ENCODE assay signal across 1 cellular context in the genomic region with DNA sequence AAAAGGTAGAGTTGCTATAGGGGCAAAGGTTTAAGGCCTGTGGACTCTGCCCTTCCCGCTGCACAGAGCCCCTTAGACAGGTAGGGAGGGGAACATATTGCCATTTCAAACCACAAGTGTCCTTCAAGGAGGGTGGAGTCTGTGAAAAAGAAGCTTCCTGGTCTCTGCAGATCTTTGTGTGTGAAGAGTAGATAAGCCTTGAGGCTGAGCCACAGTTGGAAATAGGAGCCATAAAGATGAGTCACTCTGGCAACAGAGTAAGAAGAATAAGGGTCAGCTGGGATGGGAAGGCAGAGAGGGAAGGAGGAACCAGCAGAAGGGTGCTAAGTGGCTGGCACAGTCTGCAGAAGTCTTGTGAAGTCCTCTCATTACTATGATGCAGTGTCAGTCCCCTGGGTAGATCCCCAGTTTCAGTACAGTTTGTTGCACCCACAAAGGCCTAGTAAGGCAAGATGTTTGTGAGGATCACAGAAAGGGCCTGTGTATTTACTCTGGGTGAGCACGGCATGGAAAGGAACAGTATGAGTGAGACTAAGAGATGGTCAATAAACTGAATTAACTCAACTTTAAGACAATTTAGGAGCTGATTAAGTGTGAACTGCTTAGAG.
A peak's percentile ranks its signal among the peaks of the same experiment; 100 is the strongest.
TF ChIP-seq lines count a peak whose summit lies in the region.

No MANE protein-coding gene starts in this region.

TF ChIP-seq in K562, 482 proteins besides CTCF, POLR2A, EP300 and RAD21 (continued from another document and continues in another):
- TF ChIP-seq MYC (IDR thresholded peaks at IDR 0.05; ENCODE audit: low read depth, low read length) (no peak), MYC (CRISPR knock-in tag; IDR thresholded peaks at IDR 0.05; ENCODE audit: borderline replicate concordance, low read depth) (no peak), EZH2 (IDR thresholded peaks at IDR 0.05; ENCODE audit: borderline replicate concordance, low read depth, low read length) (no peak), CREM (IDR thresholded peaks at IDR 0.05; ENCODE audit: low read depth) (peak; percentile 61; the same call in 1 of the 2 replicates), MXI1 (IDR thresholded peaks at IDR 0.05; ENCODE audit: low read depth, low read length) (no peak; the same call in 1 of the 2 replicates), IRF2 (CRISPR knock-in tag; IDR thresholded peaks at IDR 0.05) (no peak), STAG1 (CRISPR knock-in tag; IDR thresholded peaks at IDR 0.05; ENCODE audit: borderline replicate concordance) (no peak), SMAD3 (CRISPR knock-in tag; conservative IDR thresholded peaks at IDR 0.05) (peak; percentile 47; the same call in 1 of the 2 replicates), TBP (optimal IDR thresholded peaks at IDR 0.05; ENCODE audit: low read depth, low read length) (peak; percentile 73), MTA3 (IDR thresholded peaks at IDR 0.05; ENCODE audit: borderline replicate concordance) (peak; percentile 89), JUND (IDR thresholded peaks at IDR 0.05; ENCODE audit: borderline replicate concordance, low read depth, low read length) (peak; percentile 100), JUND (tag; IDR thresholded peaks at IDR 0.05; ENCODE audit: borderline replicate concordance, low read depth, low read length) (peak; percentile 99), CC2D1A (IDR thresholded peaks at IDR 0.05) (peak; percentile 94), ZNF3 (CRISPR knock-in tag; IDR thresholded peaks at IDR 0.05) (no peak), ZBTB17 (CRISPR knock-in tag; IDR thresholded peaks at IDR 0.05) (peak; percentile 76), ZNF146 (CRISPR knock-in tag; IDR thresholded peaks at IDR 0.05; ENCODE audit: unreplicated experiment) (no peak), RAD51 (IDR thresholded peaks at IDR 0.05; ENCODE audit: borderline replicate concordance, low read depth) (peak; percentile 55; the same call in 1 of the 2 replicates), LEF1 (IDR thresholded peaks at IDR 0.05) (peak; percentile 99), SMAD1 (IDR thresholded peaks at IDR 0.05; ENCODE audit: low read depth, low read length, partially characterized antibody) (no peak), SIX5 (IDR thresholded peaks at IDR 0.05; ENCODE audit: borderline replicate concordance in 1 of 2, insufficient read depth in 1 of 2, low read depth in 1 of 2, low read length in 2 of 2) (no peak), NRF1 (conservative IDR thresholded peaks at IDR 0.05 in 1 of 2, IDR thresholded peaks at IDR 0.05 in 1 of 2) (peak; percentile 35; a peak in 2 of 4 replicates), HNRNPK (IDR thresholded peaks at IDR 0.05; ENCODE audit: low read depth, low read length, poor library complexity, severe bottlenecking) (no peak), ZNF134 (CRISPR knock-in tag; conservative IDR thresholded peaks at IDR 0.05) (0 out of 2 replicates have a peak, but pooled peaks have one; percentile 38), KDM4B (IDR thresholded peaks at IDR 0.05; ENCODE audit: borderline replicate concordance in 2 of 2, low read depth in 1 of 2) (no peak), MEIS2 (IDR thresholded peaks at IDR 0.05; ENCODE audit: partially characterized antibody) (peak; percentile 80), TFAM (CRISPR knock-in tag; conservative IDR thresholded peaks at IDR 0.05) (no peak), EHMT2 (IDR thresholded peaks at IDR 0.05) (peak; percentile 96), SMAD4 (CRISPR knock-in tag; conservative IDR thresholded peaks at IDR 0.05) (peak; percentile 86), TOE1 (IDR thresholded peaks at IDR 0.05; ENCODE audit: borderline replicate concordance) (peak; percentile 17; the same call in 1 of the 2 replicates), TOE1 (CRISPR knock-in tag; IDR thresholded peaks at IDR 0.05; ENCODE audit: borderline replicate concordance, low read depth) (no peak)
- TF ChIP-seq, protein P1, sequence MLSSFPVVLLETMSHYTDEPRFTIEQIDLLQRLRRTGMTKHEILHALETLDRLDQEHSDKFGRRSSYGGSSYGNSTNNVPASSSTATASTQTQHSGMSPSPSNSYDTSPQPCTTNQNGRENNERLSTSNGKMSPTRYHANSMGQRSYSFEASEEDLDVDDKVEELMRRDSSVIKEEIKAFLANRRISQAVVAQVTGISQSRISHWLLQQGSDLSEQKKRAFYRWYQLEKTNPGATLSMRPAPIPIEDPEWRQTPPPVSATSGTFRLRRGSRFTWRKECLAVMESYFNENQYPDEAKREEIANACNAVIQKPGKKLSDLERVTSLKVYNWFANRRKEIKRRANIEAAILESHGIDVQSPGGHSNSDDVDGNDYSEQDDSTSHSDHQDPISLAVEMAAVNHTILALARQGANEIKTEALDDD (IDR thresholded peaks at IDR 0.05), result peak; percentile 19; the same call in 1 of the 2 replicates
- TF ChIP-seq, protein P2, sequence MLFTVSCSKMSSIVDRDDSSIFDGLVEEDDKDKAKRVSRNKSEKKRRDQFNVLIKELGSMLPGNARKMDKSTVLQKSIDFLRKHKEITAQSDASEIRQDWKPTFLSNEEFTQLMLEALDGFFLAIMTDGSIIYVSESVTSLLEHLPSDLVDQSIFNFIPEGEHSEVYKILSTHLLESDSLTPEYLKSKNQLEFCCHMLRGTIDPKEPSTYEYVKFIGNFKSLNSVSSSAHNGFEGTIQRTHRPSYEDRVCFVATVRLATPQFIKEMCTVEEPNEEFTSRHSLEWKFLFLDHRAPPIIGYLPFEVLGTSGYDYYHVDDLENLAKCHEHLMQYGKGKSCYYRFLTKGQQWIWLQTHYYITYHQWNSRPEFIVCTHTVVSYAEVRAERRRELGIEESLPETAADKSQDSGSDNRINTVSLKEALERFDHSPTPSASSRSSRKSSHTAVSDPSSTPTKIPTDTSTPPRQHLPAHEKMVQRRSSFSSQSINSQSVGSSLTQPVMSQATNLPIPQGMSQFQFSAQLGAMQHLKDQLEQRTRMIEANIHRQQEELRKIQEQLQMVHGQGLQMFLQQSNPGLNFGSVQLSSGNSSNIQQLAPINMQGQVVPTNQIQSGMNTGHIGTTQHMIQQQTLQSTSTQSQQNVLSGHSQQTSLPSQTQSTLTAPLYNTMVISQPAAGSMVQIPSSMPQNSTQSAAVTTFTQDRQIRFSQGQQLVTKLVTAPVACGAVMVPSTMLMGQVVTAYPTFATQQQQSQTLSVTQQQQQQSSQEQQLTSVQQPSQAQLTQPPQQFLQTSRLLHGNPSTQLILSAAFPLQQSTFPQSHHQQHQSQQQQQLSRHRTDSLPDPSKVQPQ (CRISPR knock-in tag; IDR thresholded peaks at IDR 0.05; ENCODE audit: borderline replicate concordance), result no peak
- TF ChIP-seq, protein P3, sequence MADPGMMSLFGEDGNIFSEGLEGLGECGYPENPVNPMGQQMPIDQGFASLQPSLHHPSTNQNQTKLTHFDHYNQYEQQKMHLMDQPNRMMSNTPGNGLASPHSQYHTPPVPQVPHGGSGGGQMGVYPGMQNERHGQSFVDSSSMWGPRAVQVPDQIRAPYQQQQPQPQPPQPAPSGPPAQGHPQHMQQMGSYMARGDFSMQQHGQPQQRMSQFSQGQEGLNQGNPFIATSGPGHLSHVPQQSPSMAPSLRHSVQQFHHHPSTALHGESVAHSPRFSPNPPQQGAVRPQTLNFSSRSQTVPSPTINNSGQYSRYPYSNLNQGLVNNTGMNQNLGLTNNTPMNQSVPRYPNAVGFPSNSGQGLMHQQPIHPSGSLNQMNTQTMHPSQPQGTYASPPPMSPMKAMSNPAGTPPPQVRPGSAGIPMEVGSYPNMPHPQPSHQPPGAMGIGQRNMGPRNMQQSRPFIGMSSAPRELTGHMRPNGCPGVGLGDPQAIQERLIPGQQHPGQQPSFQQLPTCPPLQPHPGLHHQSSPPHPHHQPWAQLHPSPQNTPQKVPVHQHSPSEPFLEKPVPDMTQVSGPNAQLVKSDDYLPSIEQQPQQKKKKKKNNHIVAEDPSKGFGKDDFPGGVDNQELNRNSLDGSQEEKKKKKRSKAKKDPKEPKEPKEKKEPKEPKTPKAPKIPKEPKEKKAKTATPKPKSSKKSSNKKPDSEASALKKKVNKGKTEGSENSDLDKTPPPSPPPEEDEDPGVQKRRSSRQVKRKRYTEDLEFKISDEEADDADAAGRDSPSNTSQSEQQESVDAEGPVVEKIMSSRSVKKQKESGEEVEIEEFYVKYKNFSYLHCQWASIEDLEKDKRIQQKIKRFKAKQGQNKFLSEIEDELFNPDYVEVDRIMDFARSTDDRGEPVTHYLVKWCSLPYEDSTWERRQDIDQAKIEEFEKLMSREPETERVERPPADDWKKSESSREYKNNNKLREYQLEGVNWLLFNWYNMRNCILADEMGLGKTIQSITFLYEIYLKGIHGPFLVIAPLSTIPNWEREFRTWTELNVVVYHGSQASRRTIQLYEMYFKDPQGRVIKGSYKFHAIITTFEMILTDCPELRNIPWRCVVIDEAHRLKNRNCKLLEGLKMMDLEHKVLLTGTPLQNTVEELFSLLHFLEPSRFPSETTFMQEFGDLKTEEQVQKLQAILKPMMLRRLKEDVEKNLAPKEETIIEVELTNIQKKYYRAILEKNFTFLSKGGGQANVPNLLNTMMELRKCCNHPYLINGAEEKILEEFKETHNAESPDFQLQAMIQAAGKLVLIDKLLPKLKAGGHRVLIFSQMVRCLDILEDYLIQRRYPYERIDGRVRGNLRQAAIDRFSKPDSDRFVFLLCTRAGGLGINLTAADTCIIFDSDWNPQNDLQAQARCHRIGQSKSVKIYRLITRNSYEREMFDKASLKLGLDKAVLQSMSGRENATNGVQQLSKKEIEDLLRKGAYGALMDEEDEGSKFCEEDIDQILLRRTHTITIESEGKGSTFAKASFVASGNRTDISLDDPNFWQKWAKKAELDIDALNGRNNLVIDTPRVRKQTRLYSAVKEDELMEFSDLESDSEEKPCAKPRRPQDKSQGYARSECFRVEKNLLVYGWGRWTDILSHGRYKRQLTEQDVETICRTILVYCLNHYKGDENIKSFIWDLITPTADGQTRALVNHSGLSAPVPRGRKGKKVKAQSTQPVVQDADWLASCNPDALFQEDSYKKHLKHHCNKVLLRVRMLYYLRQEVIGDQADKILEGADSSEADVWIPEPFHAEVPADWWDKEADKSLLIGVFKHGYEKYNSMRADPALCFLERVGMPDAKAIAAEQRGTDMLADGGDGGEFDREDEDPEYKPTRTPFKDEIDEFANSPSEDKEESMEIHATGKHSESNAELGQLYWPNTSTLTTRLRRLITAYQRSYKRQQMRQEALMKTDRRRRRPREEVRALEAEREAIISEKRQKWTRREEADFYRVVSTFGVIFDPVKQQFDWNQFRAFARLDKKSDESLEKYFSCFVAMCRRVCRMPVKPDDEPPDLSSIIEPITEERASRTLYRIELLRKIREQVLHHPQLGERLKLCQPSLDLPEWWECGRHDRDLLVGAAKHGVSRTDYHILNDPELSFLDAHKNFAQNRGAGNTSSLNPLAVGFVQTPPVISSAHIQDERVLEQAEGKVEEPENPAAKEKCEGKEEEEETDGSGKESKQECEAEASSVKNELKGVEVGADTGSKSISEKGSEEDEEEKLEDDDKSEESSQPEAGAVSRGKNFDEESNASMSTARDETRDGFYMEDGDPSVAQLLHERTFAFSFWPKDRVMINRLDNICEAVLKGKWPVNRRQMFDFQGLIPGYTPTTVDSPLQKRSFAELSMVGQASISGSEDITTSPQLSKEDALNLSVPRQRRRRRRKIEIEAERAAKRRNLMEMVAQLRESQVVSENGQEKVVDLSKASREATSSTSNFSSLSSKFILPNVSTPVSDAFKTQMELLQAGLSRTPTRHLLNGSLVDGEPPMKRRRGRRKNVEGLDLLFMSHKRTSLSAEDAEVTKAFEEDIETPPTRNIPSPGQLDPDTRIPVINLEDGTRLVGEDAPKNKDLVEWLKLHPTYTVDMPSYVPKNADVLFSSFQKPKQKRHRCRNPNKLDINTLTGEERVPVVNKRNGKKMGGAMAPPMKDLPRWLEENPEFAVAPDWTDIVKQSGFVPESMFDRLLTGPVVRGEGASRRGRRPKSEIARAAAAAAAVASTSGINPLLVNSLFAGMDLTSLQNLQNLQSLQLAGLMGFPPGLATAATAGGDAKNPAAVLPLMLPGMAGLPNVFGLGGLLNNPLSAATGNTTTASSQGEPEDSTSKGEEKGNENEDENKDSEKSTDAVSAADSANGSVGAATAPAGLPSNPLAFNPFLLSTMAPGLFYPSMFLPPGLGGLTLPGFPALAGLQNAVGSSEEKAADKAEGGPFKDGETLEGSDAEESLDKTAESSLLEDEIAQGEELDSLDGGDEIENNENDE (IDR thresholded peaks at IDR 0.05; ENCODE audit: low read depth, low read length), result no peak
- TF ChIP-seq, protein P4, sequence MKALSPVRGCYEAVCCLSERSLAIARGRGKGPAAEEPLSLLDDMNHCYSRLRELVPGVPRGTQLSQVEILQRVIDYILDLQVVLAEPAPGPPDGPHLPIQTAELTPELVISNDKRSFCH (CRISPR knock-in tag; IDR thresholded peaks at IDR 0.05), result no peak
- TF ChIP-seq, protein P4 (tag; IDR thresholded peaks at IDR 0.05), result peak; percentile 91
- TF ChIP-seq, protein P5, sequence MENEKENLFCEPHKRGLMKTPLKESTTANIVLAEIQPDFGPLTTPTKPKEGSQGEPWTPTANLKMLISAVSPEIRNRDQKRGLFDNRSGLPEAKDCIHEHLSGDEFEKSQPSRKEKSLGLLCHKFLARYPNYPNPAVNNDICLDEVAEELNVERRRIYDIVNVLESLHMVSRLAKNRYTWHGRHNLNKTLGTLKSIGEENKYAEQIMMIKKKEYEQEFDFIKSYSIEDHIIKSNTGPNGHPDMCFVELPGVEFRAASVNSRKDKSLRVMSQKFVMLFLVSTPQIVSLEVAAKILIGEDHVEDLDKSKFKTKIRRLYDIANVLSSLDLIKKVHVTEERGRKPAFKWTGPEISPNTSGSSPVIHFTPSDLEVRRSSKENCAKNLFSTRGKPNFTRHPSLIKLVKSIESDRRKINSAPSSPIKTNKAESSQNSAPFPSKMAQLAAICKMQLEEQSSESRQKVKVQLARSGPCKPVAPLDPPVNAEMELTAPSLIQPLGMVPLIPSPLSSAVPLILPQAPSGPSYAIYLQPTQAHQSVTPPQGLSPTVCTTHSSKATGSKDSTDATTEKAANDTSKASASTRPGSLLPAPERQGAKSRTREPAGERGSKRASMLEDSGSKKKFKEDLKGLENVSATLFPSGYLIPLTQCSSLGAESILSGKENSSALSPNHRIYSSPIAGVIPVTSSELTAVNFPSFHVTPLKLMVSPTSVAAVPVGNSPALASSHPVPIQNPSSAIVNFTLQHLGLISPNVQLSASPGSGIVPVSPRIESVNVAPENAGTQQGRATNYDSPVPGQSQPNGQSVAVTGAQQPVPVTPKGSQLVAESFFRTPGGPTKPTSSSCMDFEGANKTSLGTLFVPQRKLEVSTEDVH (IDR thresholded peaks at IDR 0.05; ENCODE audit: low read depth, partially characterized antibody), result peak; percentile 47
- TF ChIP-seq, protein P6, sequence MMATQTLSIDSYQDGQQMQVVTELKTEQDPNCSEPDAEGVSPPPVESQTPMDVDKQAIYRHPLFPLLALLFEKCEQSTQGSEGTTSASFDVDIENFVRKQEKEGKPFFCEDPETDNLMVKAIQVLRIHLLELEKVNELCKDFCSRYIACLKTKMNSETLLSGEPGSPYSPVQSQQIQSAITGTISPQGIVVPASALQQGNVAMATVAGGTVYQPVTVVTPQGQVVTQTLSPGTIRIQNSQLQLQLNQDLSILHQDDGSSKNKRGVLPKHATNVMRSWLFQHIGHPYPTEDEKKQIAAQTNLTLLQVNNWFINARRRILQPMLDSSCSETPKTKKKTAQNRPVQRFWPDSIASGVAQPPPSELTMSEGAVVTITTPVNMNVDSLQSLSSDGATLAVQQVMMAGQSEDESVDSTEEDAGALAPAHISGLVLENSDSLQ (IDR thresholded peaks at IDR 0.05), result peak; percentile 88
